34 cellular contexts compared by ENCODE assay signal in the genomic region with DNA sequence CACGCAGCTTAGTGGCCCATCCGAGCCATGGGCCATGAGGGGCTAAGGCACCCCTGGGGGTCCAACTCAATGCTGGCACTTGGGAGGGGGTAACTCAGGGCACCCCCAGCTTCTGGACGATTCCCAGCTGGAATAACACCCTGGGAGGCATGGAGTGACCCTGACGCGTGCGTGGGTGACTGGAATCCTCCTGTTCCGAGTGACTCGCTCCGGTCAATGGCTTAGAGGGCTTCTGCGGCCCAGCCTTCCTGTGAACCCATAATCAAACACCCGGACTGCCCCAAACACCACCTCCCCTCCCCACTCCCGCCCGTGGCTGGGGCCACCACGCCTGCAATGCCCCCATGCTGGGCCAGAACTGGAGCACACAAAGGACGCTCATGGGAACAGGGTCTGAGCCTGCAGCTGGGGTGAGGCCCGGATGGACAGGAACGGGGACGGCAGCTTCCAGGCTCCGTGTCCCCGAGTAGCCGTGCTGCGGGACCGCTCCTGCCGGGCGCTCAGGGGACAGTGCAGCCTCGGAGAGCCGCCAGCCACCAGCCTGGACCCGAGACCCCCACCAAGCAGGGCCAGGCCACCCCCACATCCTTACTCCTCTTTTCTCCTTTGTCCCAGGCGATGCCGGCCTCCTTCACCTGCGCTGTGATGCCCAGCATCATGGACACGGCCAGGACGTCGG.
"Had no signal": no experiment of that assay in that cellular context is flagged by ENCODE, and none has a peak within 500 bp of the region (broad histone marks: within the 10 kb centered on the region; RNA-seq: fewer than 3 reads in every experiment).

No MANE protein-coding gene starts in this region.

- DNase-seq: Karpas-422, Kasumi-1, MG63, MM.1S, MV-4-11, NCI-H1048, NCI-H1092, NCI-H1092 treated with DMSO at 0.1 percent for 48 hours, NCI-H1105, NCI-H1105 treated with DMSO at 0.1 percent for 48 hours, NCI-H1417, NCI-H1417 treated with DMSO at 0.1 percent for 48 hours, NCI-H1436, NCI-H1436 treated with DMSO at 0.1 percent for 48 hours, NCI-H146, NCI-H1694, NCI-H1694 treated with DMSO at 0.1 percent for 48 hours, NCI-H187, NCI-H187 treated with DMSO at 0.1 percent for 48 hours, NCI-H1930, NCI-H2029, NCI-H2029 treated with DMSO at 0.1 percent for 48 hours, NCI-H2081, NCI-H2081 treated with DMSO at 0.1 percent for 48 hours, NCI-H2107, NCI-H2171, NCI-H2171 treated with DMSO at 0.1 percent for 48 hours, NCI-H2227 treated with DMSO at 0.1 percent for 48 hours, NCI-H226, NCI-H345, NCI-H446, NCI-H446 treated with DMSO at 0.1 percent for 48 hours, NCI-H510A had no signal

- H3K9me3 ChIP-seq: MG63 had no signal

- H3K4me3 ChIP-seq: MG63 had no signal

- H3K9ac ChIP-seq: KMS-11 had no signal

- H3K27me3 ChIP-seq: MG63 had no signal

- H3K27ac ChIP-seq: KMS-11 had no signal

- H3K4me2 ChIP-seq: KMS-11 had no signal
